21 cellular contexts compared by ENCODE assay signal in genomic region chr12:130286741-130287140, GRCh38. TPM values are rescaled to one million over a fixed set of nuclear protein-coding genes. Genes with fewer than 3 reads are reported as not detected.
DNase-seq lines count a peak whose midpoint lies in the region; ATAC-seq and TF ChIP-seq lines count a peak whose summit lies in the region.
"Had no signal": no experiment of that assay in that cellular context is flagged by ENCODE, and none has a peak within 500 bp of the region (broad histone marks: within the 10 kb centered on the region; RNA-seq: fewer than 3 reads in every experiment).

No MANE protein-coding gene starts in this region.

- peak; percentile 35 for ATAC-seq in foreskin keratinocyte
- ATAC-seq: A549, GM23338 had no signal

- H3K9me3 Mint-ChIP-seq in CD14-positive monocyte, result peaks cover 2 to 15% (median 8%) of the 10 kb centered on the region in 7 donors

- 54 to 62% (median 59%) methylated on average over 7 of the region's 7 CpGs for WGBS in stomach, 5 donors

- peaks cover 0 to 2% (median 2%) of the 10 kb centered on the region in 3 donors for H3K27me3 Mint-ChIP-seq in CD14-positive monocyte (ENCODE audit: low read depth in 3 of 3)
- H3K27me3 Mint-ChIP-seq: CD4-positive, alpha-beta memory T cell; IgD-negative memory B cell had no signal

- H3K4me3 Mint-ChIP-seq in CD14-positive monocyte, result no peak overlapping the region
- H3K4me3 Mint-ChIP-seq: CD4-positive, alpha-beta memory T cell; GM23338; IgD-negative memory B cell had no signal

- no peak overlapping the region for H3K27ac Mint-ChIP-seq in CD14-positive monocyte
- H3K27ac Mint-ChIP-seq: CD4-positive, alpha-beta memory T cell; GM23338; IgD-negative memory B cell had no signal

- no peaks in the 10 kb centered on the region for H3K4me1 Mint-ChIP-seq in CD14-positive monocyte
- H3K4me1 Mint-ChIP-seq: CD4-positive, alpha-beta memory T cell; GM23338; IgD-negative memory B cell had no signal

- H3K27ac ChIP-seq in foreskin keratinocyte (no peak overlapping the region), stomach (no peak overlapping the region)
- H3K27ac ChIP-seq: 22Rv1, A549, C4-2B had no signal

- peak; percentile 29 for TF ChIP-seq CTCF in foreskin keratinocyte (conservative IDR thresholded peaks at IDR 0.05)
- TF ChIP-seq CTCF in CD14-positive monocyte (IDR thresholded peaks at IDR 0.05), result no peak
- TF ChIP-seq CTCF in stomach (IDR thresholded peaks at IDR 0.05), result no peak

- TF ChIP-seq EP300 in stomach (IDR thresholded peaks at IDR 0.05), result no peak

- no peaks in the 10 kb centered on the region for H3K4me1 ChIP-seq in foreskin keratinocyte
- H3K4me1 ChIP-seq in stomach, result no peaks in the 10 kb centered on the region
- H3K4me1 ChIP-seq: A549 had no signal

- H3K27me3 ChIP-seq in foreskin keratinocyte (no peaks in the 10 kb centered on the region), stomach (peaks cover 0 to 36% (median 0%) of the 10 kb centered on the region in 3 donors)

- H3K4me3 ChIP-seq in stomach, result no peak overlapping the region
- H3K4me3 ChIP-seq: A549, GM23338 had no signal

- intact Hi-C loops in CD14-positive monocyte (cut with micrococcal nuclease), result no loop called here
- intact Hi-C loops in stomach (cut with DNase I; ENCODE audit: low total_unique reads), result no loop called here

- H3K9me3 ChIP-seq in stomach, result peaks cover 0 to 49% (median 31%) of the 10 kb centered on the region in 4 donors

- no peaks in the 10 kb centered on the region for H3K36me3 ChIP-seq in stomach

- in situ Hi-C loops in G401 (cut with HindIII; ENCODE audit: low sequenced_read_pairs), result no loop called here

- H3K36me3 Mint-ChIP-seq in CD14-positive monocyte, result no peaks in the 10 kb centered on the region
- H3K36me3 Mint-ChIP-seq: CD4-positive, alpha-beta memory T cell; IgD-negative memory B cell had no signal

- DNase-seq in DMS53 (lab: John Stamatoyannopoulos, UW), result peak; percentile 37
- DNase-seq in DMS53 treated with DMSO at 0.1 percent for 48 hours (lab: John Stamatoyannopoulos, UW; ENCODE audit: unreplicated experiment), result no peak
- DNase-seq in G401 (ENCODE audit: low spot score), result peak; percentile 12
- peak in 1 of 2 donors; percentile 15 for DNase-seq in foreskin keratinocyte
- no peak for DNase-seq in CD14-positive monocyte (ENCODE audit: low spot score)
- no peak for DNase-seq in retina
- no peak for DNase-seq in stomach
- DNase-seq: AML-193; CD4-positive, alpha-beta memory T cell; DMS153; DND-41; GF-D8; HCEC 1CT; KBM-7 had no signal

- no peak for TF ChIP-seq POLR2A in stomach (IDR thresholded peaks at IDR 0.05)

RNA-seq across cellular contexts. Expression of gene PIWIL1, which starts 50.9 kb away (rescaled TPM):
- total RNA-seq in G401 (2014; rRNA removed; shearing (Covaris generic)), result 0.74 and 2.6 TPM in 2 replicates
- 0.04 and 0.14 TPM in 2 replicates for total RNA-seq in foreskin keratinocyte
- 0.04 TPM in 1 of 2 replicates, not detected in the other for polyA plus RNA-seq in foreskin keratinocyte
- polyA plus RNA-seq in CD14-positive monocyte, result not detected
- total RNA-seq in stomach, result not detected
- not detected for polyA plus RNA-seq in stomach
- total RNA-seq: CD4-positive, alpha-beta memory T cell; GM23338; HepG2 had no signal
- polyA plus RNA-seq: A549; BJ; CD4-positive, alpha-beta memory T cell; GM23338; HepG2; IgD-negative memory B cell had no signal

Comparison
In these comparisons a context has a peak if more than half of its experiments do, and no peak if none do; other contexts are left out.
1. DNase-seq: peak in DMS53 (single experiment) and G401 (single experiment); none in DMS53 treated with DMSO at 0.1 percent for 48 hours (single experiment), CD14-positive monocyte (single experiment), retina (single experiment) and stomach (single experiment).